Comparison of ENCODE assay signal across 24 cellular contexts in the genomic region with DNA sequence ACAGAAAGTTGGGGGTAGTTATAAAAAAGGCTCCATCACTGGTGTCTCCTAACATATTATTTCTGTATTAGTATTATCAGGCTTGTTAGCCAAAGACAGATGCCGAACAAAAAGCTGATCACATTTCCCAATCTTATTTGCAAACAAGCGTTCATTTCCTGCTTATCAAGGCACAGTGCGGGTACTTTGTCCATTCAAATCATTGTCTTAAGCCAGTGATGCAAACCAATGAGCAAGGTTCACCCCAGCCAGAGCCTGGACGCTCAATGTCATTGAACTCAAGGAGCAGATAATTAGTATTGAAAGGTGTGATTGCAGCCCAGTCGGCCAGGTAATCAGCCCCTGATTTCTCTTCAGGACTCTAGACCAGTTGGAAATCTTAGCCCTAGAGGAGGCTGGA. TPM values are rescaled to one million over a fixed set of nuclear protein-coding genes. Genes with fewer than 3 reads are reported as not detected.
DNase-seq lines count a peak whose midpoint lies in the region; ATAC-seq, FAIRE-seq and TF ChIP-seq lines count a peak whose summit lies in the region.
"Had no signal": no experiment of that assay in that cellular context is flagged by ENCODE, and none has a peak within 500 bp of the region (broad histone marks: within the 10 kb centered on the region; RNA-seq: fewer than 3 reads in every experiment).

No MANE protein-coding gene starts in this region.

- H3K27ac ChIP-seq in coronary artery, result no peak overlapping the region
- H3K27ac ChIP-seq in CD8-positive, alpha-beta T cell (ENCODE audit: low read depth, low read length), result no peak overlapping the region
- H3K27ac ChIP-seq: 22Rv1, BLaER1, C4-2B, GM23248 had no signal

- H3K4me3 ChIP-seq in coronary artery, result no peak overlapping the region
- H3K4me3 ChIP-seq in CD8-positive, alpha-beta T cell (ENCODE audit: low read depth, low read length), result no peak overlapping the region
- H3K4me3 ChIP-seq: BLaER1, GM12878, GM23248 had no signal

- H3K36me3 Mint-ChIP-seq in CD8-positive, alpha-beta T cell, result no peaks in the 10 kb centered on the region
- H3K36me3 Mint-ChIP-seq: CD4-positive, CD25-positive, alpha-beta regulatory T cell; CD8-positive, alpha-beta memory T cell had no signal

- no peak for ATAC-seq in CD8-positive, alpha-beta T cell
- ATAC-seq: GM12878 had no signal

- TF ChIP-seq CTCF in coronary artery (IDR thresholded peaks at IDR 0.05), result no peak
- no peak for TF ChIP-seq CTCF in CD8-positive, alpha-beta T cell (IDR thresholded peaks at IDR 0.05)

- H3K4me1 ChIP-seq in CD8-positive, alpha-beta T cell (ENCODE audit: insufficient read depth, low read length), result no peaks in the 10 kb centered on the region
- H3K4me1 ChIP-seq: BLaER1 had no signal

- intact Hi-C loops in CD8-positive, alpha-beta T cell (cut with DNase I, micrococcal nuclease), result no loop called here

- no peaks in the 10 kb centered on the region for H3K9me3 ChIP-seq in CD8-positive, alpha-beta T cell (ENCODE audit: low read length)

- no peaks in the 10 kb centered on the region for H3K36me3 ChIP-seq in CD8-positive, alpha-beta T cell (ENCODE audit: insufficient read depth, low read length)
- H3K36me3 ChIP-seq: BLaER1 had no signal

- H3K27me3 ChIP-seq in CD8-positive, alpha-beta T cell (ENCODE audit: insufficient read depth, low read length), result no peaks in the 10 kb centered on the region
- H3K27me3 ChIP-seq: BLaER1 had no signal

- no peak overlapping the region for H3K27ac Mint-ChIP-seq in CD8-positive, alpha-beta T cell
- H3K27ac Mint-ChIP-seq: B cell; CD4-positive, CD25-positive, alpha-beta regulatory T cell; CD8-positive, alpha-beta memory T cell had no signal

- CTCF ChIA-PET in CD8-positive, alpha-beta T cell (lab: Charles Lee), result interaction anchor here (1.1 kb wide), 1 partner anchor 10 kb away, joined by 4 read pairs; no protein-coding TSS in a partner anchor

- DNase-seq in NCI-H146 (lab: John Stamatoyannopoulos, UW) (peak; percentile 31), NCI-H146 treated with DMSO at 0.1 percent for 48 hours (lab: John Stamatoyannopoulos, UW; ENCODE audit: unreplicated experiment) (no peak), coronary artery (ENCODE audit: low spot score) (peak; percentile 8), mucosa of gallbladder (ENCODE audit: low spot score) (peak; percentile 31), urothelium cell line (ENCODE audit: low spot score) (no peak), SW 1271 (lab: John Stamatoyannopoulos, UW) (no peak), NCI-H82 (lab: John Stamatoyannopoulos, UW) (no peak)
- no peak for DNase-seq in CD8-positive, alpha-beta T cell
- DNase-seq: CD4-positive, CD25-positive, alpha-beta regulatory T cell; CD8-positive, alpha-beta memory T cell; DMS 273 treated with DMSO at 0.1 percent for 48 hours; DMS79; GDM1; H7 had no signal

- no peaks in the 10 kb centered on the region for H3K4me1 Mint-ChIP-seq in CD8-positive, alpha-beta T cell (ENCODE audit: low read depth)
- H3K4me1 Mint-ChIP-seq: B cell; CD4-positive, CD25-positive, alpha-beta regulatory T cell; CD8-positive, alpha-beta memory T cell had no signal

- no peaks in the 10 kb centered on the region for H3K9me3 Mint-ChIP-seq in CD8-positive, alpha-beta T cell

- no peak overlapping the region for H3K4me3 Mint-ChIP-seq in CD8-positive, alpha-beta T cell
- H3K4me3 Mint-ChIP-seq: B cell; CD4-positive, CD25-positive, alpha-beta regulatory T cell; CD8-positive, alpha-beta memory T cell had no signal

- peaks cover 6% of the 10 kb centered on the region for H3K27me3 Mint-ChIP-seq in CD8-positive, alpha-beta T cell (ENCODE audit: low read depth)
- H3K27me3 Mint-ChIP-seq: B cell had no signal

- POLR2A ChIA-PET in CD8-positive, alpha-beta T cell (lab: Charles Lee), result no interaction called here

- FAIRE-seq in urothelium cell line (lab: Jason Lieb, UNC), result peak; percentile 37
- FAIRE-seq: A204.1, D721Med, GM12878, GM19239, H1 had no signal

RNA-seq across cellular contexts. Expression of a gene that starts 20.4 kb away (rescaled TPM):
- total RNA-seq in mucosa of gallbladder, result 67.0 TPM
- not detected for total RNA-seq in CD8-positive, alpha-beta T cell
- total RNA-seq: B cell; CD4-positive, CD25-positive, alpha-beta regulatory T cell; CD8-positive, alpha-beta memory T cell had no signal

Comparison
In these comparisons a context has a peak if more than half of its experiments do, and no peak if none do; other contexts are left out.
1. DNase-seq: peak in NCI-H146 (single experiment), coronary artery (single experiment) and mucosa of gallbladder (single experiment); none in NCI-H146 treated with DMSO at 0.1 percent for 48 hours (single experiment), urothelium cell line (single experiment), SW 1271 (0 of 2), NCI-H82 (single experiment) and CD8-positive, alpha-beta T cell (0 of 7).
2. RNA of a gene that starts 20.4 kb away (total RNA-seq): 67.0 TPM in mucosa of gallbladder (single experiment); not detected in CD8-positive, alpha-beta T cell; every median in the first group is over 10 times any median in the second.